ENCODE assay signal across 1 cellular context in genomic region chr10:9227679-9228365, GRCh38.
TF ChIP-seq lines count a peak whose summit lies in the region.

No MANE protein-coding gene starts in this region.

TF ChIP-seq in HepG2, 621 proteins besides CTCF, POLR2A, EP300 and RAD21 (continued from another document):
- no peak for TF ChIP-seq KIAA2018 (CRISPR knock-in tag; IDR thresholded peaks at IDR 0.05; ENCODE audit: borderline replicate concordance)
- no peak for TF ChIP-seq EEA1 (CRISPR knock-in tag; IDR thresholded peaks at IDR 0.05; ENCODE audit: borderline replicate concordance)
- TF ChIP-seq CEBPB (IDR thresholded peaks at IDR 0.05; ENCODE audit: borderline replicate concordance, low read depth, low read length): peak; percentile 81
